In genomic region chr4:20251796-20252655, GRCh38 we compare ENCODE assay signal across 9 cellular contexts. TPM values are rescaled to one million over a fixed set of nuclear protein-coding genes. Genes with fewer than 3 reads are reported as not detected.
DNase-seq lines count a peak whose midpoint lies in the region; ATAC-seq and TF ChIP-seq lines count a peak whose summit lies in the region.
"Had no signal": no experiment of that assay in that cellular context is flagged by ENCODE, and none has a peak within 500 bp of the region (broad histone marks: within the 10 kb centered on the region; RNA-seq: fewer than 3 reads in every experiment).

Gene SLIT2, plus strand, starts transcription at chr4:20251905. Its CDS starts 1,911 bp downstream, at chr4:20253816.

- H3K27ac Mint-ChIP-seq in CD8-positive, alpha-beta memory T cell = no peak within 1 kb of the TSS
- peak within 1 kb of the TSS; percentile 87 for H3K27ac Mint-ChIP-seq in progenitor cell of endocrine pancreas

- peak; percentile 64 for ATAC-seq in GM19372 (IDR thresholded peaks at IDR 0.05; ENCODE audit: low read depth, unreplicated experiment)
- ATAC-seq in HG03354 (IDR thresholded peaks at IDR 0.05; ENCODE audit: poor library complexity, severe bottlenecking, unreplicated experiment) = peak; percentile 68
- peak; percentile 90 for ATAC-seq in left ventricle myocardium superior

- peaks cover 2 to 14% (median 9%) of the 10 kb centered on the region in 5 donors for H3K9me3 Mint-ChIP-seq in CD8-positive, alpha-beta memory T cell
- no peaks in the 10 kb centered on the region for H3K9me3 Mint-ChIP-seq in progenitor cell of endocrine pancreas (ENCODE audit: low read depth)

- TF ChIP-seq CTCF in progenitor cell of endocrine pancreas (IDR thresholded peaks at IDR 0.05; ENCODE audit: unreplicated experiment) = no peak

- H3K27ac ChIP-seq in CD8-positive, alpha-beta memory T cell (ENCODE audit: low read depth, low read length) = no peak within 1 kb of the TSS

- no peak within 1 kb of the TSS for H3K4me3 ChIP-seq in CD8-positive, alpha-beta memory T cell (ENCODE audit: low read length)

- H3K36me3 ChIP-seq in CD8-positive, alpha-beta memory T cell (ENCODE audit: insufficient read depth, low read length) = no peaks in the 10 kb centered on the region

- H3K4me1 ChIP-seq in CD8-positive, alpha-beta memory T cell (ENCODE audit: insufficient read depth, low read length) = no peaks in the 10 kb centered on the region

- POLR2A ChIA-PET in CD8-positive, alpha-beta memory T cell (lab: Charles Lee) = no interaction called here

- no peaks in the 10 kb centered on the region for H3K9me3 ChIP-seq in CD8-positive, alpha-beta memory T cell (ENCODE audit: low read length)

- peak in 1 of 5 donors; percentile 42 for DNase-seq in CD8-positive, alpha-beta memory T cell
- DNase-seq in NCI-H524 treated with DMSO at 0.1 percent for 48 hours (lab: John Stamatoyannopoulos, UW) (peak; percentile 29), amniotic epithelial cell (ENCODE audit: low read depth) (peak; percentile 70), left ventricle myocardium superior (peak; percentile 86), progenitor cell of endocrine pancreas (ENCODE audit: low spot score, unreplicated experiment) (peak; percentile 90), cerebellar nuclear complex (lab: John Stamatoyannopoulos, UW) (no peak)

- intact Hi-C loops in left ventricle myocardium superior (cut with micrococcal nuclease) = no loop called here

- peaks cover 0 to 9% (median 2%) of the 10 kb centered on the region in 3 donors for H3K4me1 Mint-ChIP-seq in CD8-positive, alpha-beta memory T cell
- peaks cover 26% of the 10 kb centered on the region for H3K4me1 Mint-ChIP-seq in progenitor cell of endocrine pancreas (ENCODE audit: low read depth)

- peaks cover 4% of the 10 kb centered on the region for H3K27me3 ChIP-seq in CD8-positive, alpha-beta memory T cell (ENCODE audit: insufficient read depth, low read length, poor library complexity, severe bottlenecking)

- peak within 1 kb of the TSS in 4 of 7 donors; percentile 23 to 47 (median 34) for H3K4me3 Mint-ChIP-seq in CD8-positive, alpha-beta memory T cell
- H3K4me3 Mint-ChIP-seq in progenitor cell of endocrine pancreas (ENCODE audit: low read depth) = peak within 1 kb of the TSS; percentile 89

- H3K36me3 Mint-ChIP-seq in CD8-positive, alpha-beta memory T cell = no peaks in the 10 kb centered on the region
- H3K36me3 Mint-ChIP-seq in progenitor cell of endocrine pancreas (ENCODE audit: insufficient read depth) = no peaks in the 10 kb centered on the region

- CTCF ChIA-PET in CD8-positive, alpha-beta memory T cell (lab: Charles Lee) = no interaction called here

- peaks cover 21 to 40% of the 10 kb centered on the region in 2 donors for H3K27me3 Mint-ChIP-seq in CD8-positive, alpha-beta memory T cell
- H3K27me3 Mint-ChIP-seq in progenitor cell of endocrine pancreas = peaks cover 61% of the 10 kb centered on the region

RNA-seq across cellular contexts. Expression of gene SLIT2, which starts in this region (rescaled TPM):
- total RNA-seq in CD8-positive, alpha-beta memory T cell = not detected
- polyA plus RNA-seq in CD8-positive, alpha-beta memory T cell = not detected
- total RNA-seq in left ventricle myocardium superior = 8.5 TPM
- total RNA-seq in progenitor cell of endocrine pancreas = 11.6 and 13.1 TPM in 2 replicates
- total RNA-seq: T-helper 1 cell treated with Interleukin-12 subunit alpha and Interleukin-12 subunit beta and Interleukin-4 antibody, amounts not matched to agents 30 ng/mL and 1 ng/mL, for 36 hours had no signal

Comparison
In these comparisons a context has a peak if more than half of its experiments do, and no peak if none do; other contexts are left out.
1. DNase-seq: peak in NCI-H524 treated with DMSO at 0.1 percent for 48 hours (single experiment), amniotic epithelial cell (single experiment), left ventricle myocardium superior (single experiment) and progenitor cell of endocrine pancreas (single experiment); none in cerebellar nuclear complex (0 of 2).
2. Peak in every context shown above with its lines, with median percentiles within 50 percentile points of each other: ATAC-seq.